ENCODE assay signal across 8 cellular contexts in genomic region chr17:42247734-42248133, GRCh38. TPM values are rescaled to one million over a fixed set of nuclear protein-coding genes. Genes with fewer than 3 reads are reported as not detected.
A peak's percentile ranks its signal among the peaks of the same experiment; 100 is the strongest.
DNase-seq lines count a peak whose midpoint lies in the region; ATAC-seq and TF ChIP-seq lines count a peak whose summit lies in the region.

No MANE protein-coding gene starts in this region.

- no peak for TF ChIP-seq CTCF in VCaP (conservative IDR thresholded peaks at IDR 0.05)

- H3K27me3 Mint-ChIP-seq in activated CD8-positive, alpha-beta memory T cell treated with anti-CD3 and anti-CD28 coated beads, Interleukin-2, amount 10 ng/mL, durations not matched to agents 7 days and 5 days, result no peaks in the 10 kb centered on the region

- CTCF ChIA-PET in activated CD8-positive, alpha-beta memory T cell treated with anti-CD3 and anti-CD28 coated beads, Interleukin-2, amount 10 ng/mL, durations not matched to agents 7 days and 5 days (lab: Charles Lee), result interaction anchor here (1.1 to 6.2 kb wide), 12 partner anchors 10 to 159 kb away, joined by 3 to 51 read pairs (median 6); partner anchors contain the start of genes GHDC and STAT5B

- peaks cover 13% of the 10 kb centered on the region for H3K36me3 Mint-ChIP-seq in activated CD8-positive, alpha-beta memory T cell treated with anti-CD3 and anti-CD28 coated beads, Interleukin-2, amount 10 ng/mL, durations not matched to agents 7 days and 5 days

- peaks cover 60% of the 10 kb centered on the region for H3K4me1 Mint-ChIP-seq in activated CD8-positive, alpha-beta memory T cell treated with anti-CD3 and anti-CD28 coated beads, Interleukin-2, amount 10 ng/mL, durations not matched to agents 7 days and 5 days

- no peak for DNase-seq in activated CD8-positive, alpha-beta memory T cell treated with anti-CD3 and anti-CD28 coated beads, Interleukin-2, amount 10 ng/mL, durations not matched to agents 7 days and 5 days
- no peak for DNase-seq in activated CD8-positive, alpha-beta memory T cell treated with anti-CD3 and anti-CD28 coated beads, Interleukin-2, amount 50 U/mL, for 4 hours
- DNase-seq in glomerular visceral epithelial cell (ENCODE audit: extremely low spot score), result peak; percentile 14
- DNase-seq in substantia nigra (lab: John Stamatoyannopoulos, UW), result no peak
- DNase-seq in NCI-H69 (lab: John Stamatoyannopoulos, UW), result no peak
- DNase-seq in HT-29 (ENCODE audit: low spot score), result no peak

- peak overlapping the region; percentile 85 for H3K27ac ChIP-seq in VCaP
- H3K27ac ChIP-seq in substantia nigra (ENCODE audit: low read depth, low read length, poor library complexity, severe bottlenecking), result peak overlapping the region; percentile 73

- ATAC-seq in activated CD8-positive, alpha-beta memory T cell treated with anti-CD3 and anti-CD28 coated beads, Interleukin-2, amount 10 ng/mL, durations not matched to agents 7 days and 5 days, result no peak
- ATAC-seq in HG03159 (IDR thresholded peaks at IDR 0.05; ENCODE audit: unreplicated experiment), result no peak

- H3K9me3 Mint-ChIP-seq in activated CD8-positive, alpha-beta memory T cell treated with anti-CD3 and anti-CD28 coated beads, Interleukin-2, amount 10 ng/mL, durations not matched to agents 7 days and 5 days (ENCODE audit: low read depth), result no peaks in the 10 kb centered on the region

- H3K27ac Mint-ChIP-seq in activated CD8-positive, alpha-beta memory T cell treated with anti-CD3 and anti-CD28 coated beads, Interleukin-2, amount 10 ng/mL, durations not matched to agents 7 days and 5 days, result peak overlapping the region; percentile 96

- no peak overlapping the region for H3K4me3 Mint-ChIP-seq in activated CD8-positive, alpha-beta memory T cell treated with anti-CD3 and anti-CD28 coated beads, Interleukin-2, amount 10 ng/mL, durations not matched to agents 7 days and 5 days

RNA-seq across cellular contexts. Expression of gene STAT5B, which starts 28.5 kb away (rescaled TPM):
- total RNA-seq in activated CD8-positive, alpha-beta memory T cell treated with anti-CD3 and anti-CD28 coated beads, Interleukin-2, amount 10 ng/mL, durations not matched to agents 7 days and 5 days, result 100 to 1,000 TPM; 112 to 116 TPM
- total RNA-seq in HT-29 (2014; rRNA removed; shearing (Covaris generic)), result 11.1 and 13.9 TPM in 2 replicates

RNA-seq across cellular contexts. Expression of gene STAT5A, which starts 40.6 kb away (rescaled TPM):
- 100 to 1,000 TPM; 118 to 127 TPM for total RNA-seq in activated CD8-positive, alpha-beta memory T cell treated with anti-CD3 and anti-CD28 coated beads, Interleukin-2, amount 10 ng/mL, durations not matched to agents 7 days and 5 days
- 11.3 and 11.7 TPM in 2 replicates for total RNA-seq in HT-29 (2014; rRNA removed; shearing (Covaris generic))

RNA-seq across cellular contexts. Expression of gene GHDC, which starts 53.4 kb away (rescaled TPM):
- 10 to 100 TPM; 17.0 to 18.0 TPM for total RNA-seq in activated CD8-positive, alpha-beta memory T cell treated with anti-CD3 and anti-CD28 coated beads, Interleukin-2, amount 10 ng/mL, durations not matched to agents 7 days and 5 days
- total RNA-seq in HT-29 (2014; rRNA removed; shearing (Covaris generic)), result 22.0 and 25.6 TPM in 2 replicates
